Comparison of ENCODE assay signal across 17 cellular contexts in the genomic region with DNA sequence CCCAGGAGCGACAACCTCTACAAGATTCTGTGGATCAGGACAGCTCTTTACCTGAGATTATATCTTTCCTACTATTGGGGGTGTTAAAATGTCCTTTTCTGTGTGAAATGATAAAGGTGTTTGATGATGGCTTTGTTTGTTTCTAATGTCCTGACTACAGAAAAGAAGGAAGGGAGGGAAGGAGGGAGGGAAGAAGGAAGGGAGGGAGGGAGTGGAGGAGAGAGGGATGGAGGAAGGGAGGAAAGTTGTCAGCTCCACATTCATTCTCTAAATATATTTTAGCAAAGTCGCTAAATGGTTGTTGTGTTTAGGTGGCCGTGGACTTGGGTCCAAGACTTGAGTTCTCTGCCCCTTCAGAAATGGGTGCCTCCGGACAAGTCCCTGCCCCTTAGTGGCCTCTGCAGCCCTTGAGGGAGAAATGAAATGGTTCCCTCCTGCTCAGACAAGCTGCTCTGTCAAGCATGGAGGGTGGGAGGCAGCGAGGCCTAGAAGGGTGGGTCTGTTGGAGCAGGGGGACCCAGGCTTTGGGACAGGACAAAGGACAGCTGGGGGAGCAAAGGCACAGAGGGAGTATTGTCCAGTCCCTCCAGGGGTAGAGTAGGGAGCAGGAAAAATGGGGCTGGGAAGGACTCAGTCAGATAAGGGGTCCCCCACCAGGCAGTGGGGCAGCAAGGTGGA. TPM values are rescaled to one million over a fixed set of nuclear protein-coding genes. Genes with fewer than 3 reads are reported as not detected.
A peak's percentile ranks its signal among the peaks of the same experiment; 100 is the strongest.
DNase-seq lines count a peak whose midpoint lies in the region; ATAC-seq and TF ChIP-seq lines count a peak whose summit lies in the region.
"Had no signal": no experiment of that assay in that cellular context is flagged by ENCODE, and none has a peak within 500 bp of the region (broad histone marks: within the 10 kb centered on the region; RNA-seq: fewer than 3 reads in every experiment).

No MANE protein-coding gene starts in this region.

- DNase-seq in activated CD4-positive, alpha-beta T cell treated with anti-CD3 and anti-CD28 coated beads for 36 hours, result no peak
- no peak for DNase-seq in activated CD4-positive, alpha-beta T cell treated with anti-CD3 and anti-CD28 coated beads, Interleukin-2, amount 50 U/mL, for 1 hour
- DNase-seq in Panc1 (ENCODE audit: low read depth, low spot score) (no peak), COLO668 (lab: John Stamatoyannopoulos, UW; ENCODE audit: unreplicated experiment) (no peak), aorta (no peak), sciatic nerve (ENCODE audit: low spot score) (no peak)
- DNase-seq in effector memory CD4-positive, alpha-beta T cell, result no peak
- no peak for DNase-seq in stimulated activated effector memory CD8-positive, alpha-beta T cell treated with anti-CD3 and anti-CD28 coated beads, Interleukin-12 subunit alpha, Interleukin-12 subunit beta, amount 100 ng/mL, for 72 hours (ENCODE audit: low spot score in 2 of 2)
- DNase-seq: activated CD4-positive, CD25-positive, alpha-beta regulatory T cell; dorsolateral prefrontal cortex; foreskin fibroblast; NCI-H1417 treated with DMSO at 0.1 percent for 48 hours; NCI-H748 treated with DMSO at 0.1 percent for 48 hours; SHP77 treated with DMSO at 0.1 percent for 48 hours had no signal

- H3K36me3 Mint-ChIP-seq in activated CD4-positive, alpha-beta T cell treated with anti-CD3 and anti-CD28 coated beads for 36 hours (ENCODE audit: low read depth), result peaks cover 51% of the 10 kb centered on the region
- H3K36me3 Mint-ChIP-seq in stimulated activated effector memory CD8-positive, alpha-beta T cell treated with anti-CD3 and anti-CD28 coated beads, Interleukin-12 subunit alpha, Interleukin-12 subunit beta, amount 100 ng/mL, for 72 hours, result peaks cover 41% of the 10 kb centered on the region

- POLR2A ChIA-PET in activated CD4-positive, alpha-beta T cell treated with anti-CD3 and anti-CD28 coated beads for 36 hours (lab: Charles Lee), result interaction anchor here (0.6 to 1.5 kb wide), 3 partner anchors 19 to 406 kb away, joined by 3 to 5 read pairs (median 4); no protein-coding TSS in a partner anchor
- POLR2A ChIA-PET in Panc1 (lab: Charles Lee), result no interaction called here

- H3K27me3 ChIP-seq in Panc1 (ENCODE audit: control insufficient read depth, insufficient read depth, low read length), result no peaks in the 10 kb centered on the region
- no peaks in the 10 kb centered on the region for H3K27me3 ChIP-seq in effector memory CD4-positive, alpha-beta T cell (replicated peaks; ENCODE audit: control insufficient read depth, insufficient read depth, low read length, poor library complexity, severe bottlenecking)
- H3K27me3 ChIP-seq in aorta (ENCODE audit: control insufficient read depth in 1 of 2, insufficient read depth in 2 of 2, low read length in 1 of 2), result no peaks in the 10 kb centered on the region

- no peaks in the 10 kb centered on the region for H3K9me3 Mint-ChIP-seq in activated CD4-positive, alpha-beta T cell treated with anti-CD3 and anti-CD28 coated beads for 36 hours (ENCODE audit: low read depth)
- no peaks in the 10 kb centered on the region for H3K9me3 Mint-ChIP-seq in stimulated activated effector memory CD8-positive, alpha-beta T cell treated with anti-CD3 and anti-CD28 coated beads, Interleukin-12 subunit alpha, Interleukin-12 subunit beta, amount 100 ng/mL, for 72 hours

- no peaks in the 10 kb centered on the region for H3K27me3 Mint-ChIP-seq in activated CD4-positive, alpha-beta T cell treated with anti-CD3 and anti-CD28 coated beads for 36 hours

- H3K36me3 ChIP-seq in Panc1 (ENCODE audit: control insufficient read depth, insufficient read depth, low read length) (no peaks in the 10 kb centered on the region; the same call in 1 of the 2 replicates), aorta (ENCODE audit: control insufficient read depth in 1 of 2, insufficient read depth in 2 of 2, low read length in 1 of 2) (no peaks in the 10 kb centered on the region)
- peaks cover 3% of the 10 kb centered on the region for H3K36me3 ChIP-seq in effector memory CD4-positive, alpha-beta T cell (ENCODE audit: control insufficient read depth, insufficient read depth, low read length)
- H3K36me3 ChIP-seq: HAP-1, thoracic aorta had no signal

- H3K9me3 ChIP-seq in Panc1 (ENCODE audit: control insufficient read depth, insufficient read depth, low read depth, low read length) (no peaks in the 10 kb centered on the region), aorta (ENCODE audit: control insufficient read depth, low read length) (no peaks in the 10 kb centered on the region)
- no peaks in the 10 kb centered on the region for H3K9me3 ChIP-seq in effector memory CD4-positive, alpha-beta T cell (ENCODE audit: control insufficient read depth, low read length)
- H3K9me3 ChIP-seq: HAP-1, mucosa of descending colon, thoracic aorta had no signal

- H3K27ac Mint-ChIP-seq in activated CD4-positive, alpha-beta T cell treated with anti-CD3 and anti-CD28 coated beads for 36 hours, result peak overlapping the region; percentile 87
- H3K27ac Mint-ChIP-seq in stimulated activated effector memory CD8-positive, alpha-beta T cell treated with anti-CD3 and anti-CD28 coated beads, Interleukin-12 subunit alpha, Interleukin-12 subunit beta, amount 100 ng/mL, for 72 hours, result peak overlapping the region; percentile 89

- in situ Hi-C loops in Panc1 (cut with HindIII; ENCODE audit: low pct_unique_long_range_greater_than_20kb, low sequenced_read_pairs), result no loop called here

- peaks cover 63% of the 10 kb centered on the region for H3K4me1 ChIP-seq in Panc1 (ENCODE audit: control insufficient read depth, insufficient read depth, low read length)
- peaks cover 33% of the 10 kb centered on the region for H3K4me1 ChIP-seq in effector memory CD4-positive, alpha-beta T cell (ENCODE audit: control insufficient read depth, insufficient read depth, low read length, poor library complexity, severe bottlenecking)
- H3K4me1 ChIP-seq in aorta (ENCODE audit: control insufficient read depth in 1 of 2, insufficient read depth in 2 of 2, low read length in 2 of 2), result no peaks in the 10 kb centered on the region

- intact Hi-C loops in activated CD4-positive, alpha-beta T cell treated with anti-CD3 and anti-CD28 coated beads for 36 hours (cut with DNase I, micrococcal nuclease), result no loop called here
- intact Hi-C loops in Panc1 (cut with micrococcal nuclease; ENCODE audit: unreplicated experiment), result loop anchor here (5.0 kb wide), 1 partner anchor 336 kb away; no protein-coding TSS in a partner anchor
- intact Hi-C loops in aorta (cut with DNase I), result no loop called here
- intact Hi-C loops in sciatic nerve (cut with DNase I), result no loop called here

- H3K4me3 Mint-ChIP-seq in activated CD4-positive, alpha-beta T cell treated with anti-CD3 and anti-CD28 coated beads for 36 hours, result peak overlapping the region; percentile 89
- peak overlapping the region; percentile 83 for H3K4me3 Mint-ChIP-seq in stimulated activated effector memory CD8-positive, alpha-beta T cell treated with anti-CD3 and anti-CD28 coated beads, Interleukin-12 subunit alpha, Interleukin-12 subunit beta, amount 100 ng/mL, for 72 hours

- peak overlapping the region; percentile 44; the same call in 1 of the 2 replicates for H3K27ac ChIP-seq in Panc1 (ENCODE audit: low read length)
- H3K27ac ChIP-seq in effector memory CD4-positive, alpha-beta T cell (ENCODE audit: insufficient read depth, low read length, poor library complexity, severe bottlenecking), result peak overlapping the region; percentile 25
- H3K27ac ChIP-seq in aorta (ENCODE audit: low read depth in 1 of 2, low read length in 2 of 2), result no peak overlapping the region
- H3K27ac ChIP-seq: thoracic aorta had no signal

- no peak overlapping the region for H3K4me3 ChIP-seq in Panc1 (ENCODE audit: low read depth in 2 of 2, low read length in 2 of 2)
- H3K4me3 ChIP-seq in effector memory CD4-positive, alpha-beta T cell (ENCODE audit: insufficient read depth, low read depth, low read length, poor library complexity, severe bottlenecking), result peak overlapping the region; percentile 6
- no peak overlapping the region for H3K4me3 ChIP-seq in aorta (ENCODE audit: low read length in 2 of 2)
- H3K4me3 ChIP-seq: HAP-1, mucosa of descending colon, thoracic aorta had no signal

- TF ChIP-seq CTCF in Panc1 (IDR thresholded peaks at IDR 0.05), result no peak

- H3K4me1 Mint-ChIP-seq in activated CD4-positive, alpha-beta T cell treated with anti-CD3 and anti-CD28 coated beads for 36 hours, result peaks cover 71% of the 10 kb centered on the region
- peaks cover 64% of the 10 kb centered on the region for H3K4me1 Mint-ChIP-seq in stimulated activated effector memory CD8-positive, alpha-beta T cell treated with anti-CD3 and anti-CD28 coated beads, Interleukin-12 subunit alpha, Interleukin-12 subunit beta, amount 100 ng/mL, for 72 hours

- 73 to 77% methylated on average over 5 of the region's 5 CpGs for WGBS in aorta, 2 donors

- BruUV-seq in Panc1 (replicated peaks; lab: Mats Ljungman, UMichigan), result no TSS peak

- ATAC-seq in activated CD4-positive, alpha-beta T cell treated with anti-CD3 and anti-CD28 coated beads for 36 hours, result no peak
- ATAC-seq in Panc1 (no peak), aorta (ENCODE audit: low FRiP score) (no peak), sciatic nerve (no peak)
- no peak for ATAC-seq in stimulated activated effector memory CD8-positive, alpha-beta T cell treated with anti-CD3 and anti-CD28 coated beads, Interleukin-12 subunit alpha, Interleukin-12 subunit beta, amount 100 ng/mL, for 72 hours

- CTCF ChIA-PET in activated CD4-positive, alpha-beta T cell treated with anti-CD3 and anti-CD28 coated beads for 36 hours (lab: Charles Lee), result interaction anchor here (0.9 to 2.2 kb wide), 7 partner anchors 8 to 330 kb away, joined by 3 to 7 read pairs (median 4); a partner anchor contains a TSS
- CTCF ChIA-PET in Panc1 (lab: Charles Lee), result no interaction called here

RNA-seq across cellular contexts. Expression of a gene that starts 4.4 kb away (rescaled TPM):
- total RNA-seq in activated CD4-positive, alpha-beta T cell treated with anti-CD3 and anti-CD28 coated beads for 36 hours, result 100 to 1,000 TPM; 186 to 191 TPM
- 68.6 TPM for total RNA-seq in Panc1 (2021; ENCODE audit: unreplicated experiment)
- 64.0 TPM for polyA plus RNA-seq in Panc1 (2012; ENCODE audit: insufficient read length)
- total RNA-seq in aorta, result 10 to 100 TPM; 14.4 to 28.9 TPM
- 10 to 100 TPM; 50.0 to 76.1 TPM for polyA plus RNA-seq in aorta
- total RNA-seq in sciatic nerve, result 30.0 TPM

RNA-seq across cellular contexts. Expression of a gene that starts 58.7 kb away (rescaled TPM):
- 100 to 1,000 TPM; 187 to 197 TPM for total RNA-seq in activated CD4-positive, alpha-beta T cell treated with anti-CD3 and anti-CD28 coated beads for 36 hours
- total RNA-seq in Panc1 (2021; ENCODE audit: unreplicated experiment), result 236 TPM
- 119 TPM for polyA plus RNA-seq in Panc1 (2012; ENCODE audit: insufficient read length)
- total RNA-seq in aorta, result 100 to 1,000 TPM in 1 of 2 donors, 10 to 100 TPM in 1; 91.4 to 123 TPM
- 10 to 100 TPM; 29.2 to 74.6 TPM for polyA plus RNA-seq in aorta
- 121 TPM for total RNA-seq in sciatic nerve

Comparison
In these comparisons a context has a peak if more than half of its experiments do, and no peak if none do; other contexts are left out.
1. H3K27ac ChIP-seq: peak in Panc1 (single experiment) and effector memory CD4-positive, alpha-beta T cell (single experiment); none in aorta (0 of 2).